In the genomic region with DNA sequence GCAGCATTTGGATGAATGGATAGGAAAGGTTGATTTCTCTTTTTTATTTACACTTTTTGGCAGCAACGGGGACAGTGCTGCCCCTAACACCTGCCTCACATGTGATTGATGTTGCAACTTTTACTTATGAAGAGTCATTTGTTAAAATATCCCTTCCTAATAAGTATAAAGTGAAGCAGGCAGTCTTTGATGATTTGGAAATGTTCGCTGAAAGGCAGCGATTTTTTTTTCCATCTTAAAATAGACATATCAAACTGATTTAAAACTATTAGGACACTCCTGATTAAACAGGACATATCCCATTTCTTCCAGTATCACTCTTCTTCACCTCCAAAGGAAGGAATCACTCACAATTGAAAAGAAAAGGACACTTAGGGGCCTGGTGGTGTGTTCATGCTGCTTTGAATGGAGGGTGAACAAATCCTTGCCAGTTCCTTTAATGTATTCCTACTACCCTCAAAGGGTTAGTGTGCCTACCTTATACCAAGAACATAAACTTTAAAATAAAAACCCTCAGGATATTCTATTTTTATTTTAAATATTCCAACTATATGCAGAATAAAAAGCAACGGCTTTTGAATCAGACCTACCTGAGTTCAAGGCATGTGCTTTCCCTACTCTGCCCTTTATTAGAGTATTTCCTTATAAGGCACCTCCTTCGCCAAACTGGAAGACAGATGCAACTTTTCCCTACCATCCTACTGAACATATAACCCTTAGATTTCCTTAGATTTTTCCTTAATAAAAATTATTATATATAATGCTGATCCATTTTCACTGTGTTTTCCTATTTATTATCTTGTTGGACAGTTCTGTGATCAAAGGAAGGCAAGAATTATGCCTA, we compare ENCODE assay signal across 8 cellular contexts. TPM values are rescaled to one million over a fixed set of nuclear protein-coding genes. Genes with fewer than 3 reads are reported as not detected.
DNase-seq lines count a peak whose midpoint lies in the region; ATAC-seq and TF ChIP-seq lines count a peak whose summit lies in the region.

No MANE protein-coding gene starts in this region.

- peak overlapping the region; percentile 77 for H3K4me2 ChIP-seq in OCI-LY3 (ENCODE audit: low read length)

- no peaks in the 10 kb centered on the region for H3K9me3 Mint-ChIP-seq in activated CD8-positive, alpha-beta memory T cell treated with anti-CD3 and anti-CD28 coated beads, Interleukin-2, amount 10 ng/mL, durations not matched to agents 7 days and 5 days (ENCODE audit: low read depth)

- intact Hi-C loops in sigmoid colon (cut with DNase I) = loop anchor here (5.0 kb wide), 1 partner anchor 675 kb away; a partner anchor contains a TSS

- TF ChIP-seq CTCF in OCI-LY3 (IDR thresholded peaks at IDR 0.05; ENCODE audit: low read depth, low read length) = no peak
- no peak for TF ChIP-seq CTCF in fibroblast of the aortic adventitia (IDR thresholded peaks at IDR 0.05; ENCODE audit: insufficient read depth, low read length)
- no peak for TF ChIP-seq CTCF in sigmoid colon (IDR thresholded peaks at IDR 0.05)

- H3K27ac ChIP-seq in OCI-LY3 (ENCODE audit: low read length) = no peak overlapping the region
- peak overlapping the region; percentile 85 to 92 (median 88) for H3K27ac ChIP-seq in sigmoid colon

- peaks cover 49% of the 10 kb centered on the region for H3K79me2 ChIP-seq in OCI-LY3 (ENCODE audit: low read length)

- no peaks in the 10 kb centered on the region for H4K20me1 ChIP-seq in OCI-LY3 (ENCODE audit: insufficient read depth, low read length)

- peak overlapping the region; percentile 77 for H2AFZ ChIP-seq in OCI-LY3 (ENCODE audit: low read depth, low read length)

- ATAC-seq in GM18517 (IDR thresholded peaks at IDR 0.05; ENCODE audit: unreplicated experiment) = peak; percentile 0
- ATAC-seq in GM18502 (IDR thresholded peaks at IDR 0.05; ENCODE audit: poor library complexity, unreplicated experiment) = no peak
- ATAC-seq in activated CD8-positive, alpha-beta memory T cell treated with anti-CD3 and anti-CD28 coated beads, Interleukin-2, amount 10 ng/mL, durations not matched to agents 7 days and 5 days = no peak

- no peak for TF ChIP-seq POLR2A in sigmoid colon (IDR thresholded peaks at IDR 0.05)

- no peaks in the 10 kb centered on the region for H3K27me3 Mint-ChIP-seq in activated CD8-positive, alpha-beta memory T cell treated with anti-CD3 and anti-CD28 coated beads, Interleukin-2, amount 10 ng/mL, durations not matched to agents 7 days and 5 days

- no peaks in the 10 kb centered on the region for H3K36me3 ChIP-seq in OCI-LY3 (replicated peaks; ENCODE audit: low read depth, low read length)
- peaks cover 0 to 6% (median 0%) of the 10 kb centered on the region in 4 donors for H3K36me3 ChIP-seq in sigmoid colon

- no peak overlapping the region for H3K4me3 Mint-ChIP-seq in activated CD8-positive, alpha-beta memory T cell treated with anti-CD3 and anti-CD28 coated beads, Interleukin-2, amount 10 ng/mL, durations not matched to agents 7 days and 5 days

- H3K9me3 ChIP-seq in OCI-LY3 (ENCODE audit: insufficient read depth, low read length) (no peaks in the 10 kb centered on the region), sigmoid colon (no peaks in the 10 kb centered on the region)

- H3K9ac ChIP-seq in OCI-LY3 (ENCODE audit: low read length) = peak overlapping the region; percentile 66

- no peak for TF ChIP-seq EP300 in sigmoid colon (IDR thresholded peaks at IDR 0.05)

- DNase-seq in fibroblast of the aortic adventitia (ENCODE audit: low read depth) (no peak), sigmoid colon (no peak), ureter (ENCODE audit: low spot score) (no peak)
- no peak for DNase-seq in activated CD4-positive, alpha-beta T cell treated with anti-CD3 and anti-CD28 coated beads, Interleukin-2, amount 50 U/mL, for 4 hours
- DNase-seq in activated CD8-positive, alpha-beta memory T cell treated with anti-CD3 and anti-CD28 coated beads, Interleukin-2, amount 10 ng/mL, durations not matched to agents 7 days and 5 days = no peak

- H3K4me3 ChIP-seq in OCI-LY3 (ENCODE audit: low read length) (peak overlapping the region; percentile 97), fibroblast of the aortic adventitia (ENCODE audit: low read depth, low read length) (peak overlapping the region; percentile 99), sigmoid colon (peak overlapping the region; percentile 74 to 85 (median 84))

- H3K27ac Mint-ChIP-seq in activated CD8-positive, alpha-beta memory T cell treated with anti-CD3 and anti-CD28 coated beads, Interleukin-2, amount 10 ng/mL, durations not matched to agents 7 days and 5 days = no peak overlapping the region

- CTCF ChIA-PET in activated CD8-positive, alpha-beta memory T cell treated with anti-CD3 and anti-CD28 coated beads, Interleukin-2, amount 10 ng/mL, durations not matched to agents 7 days and 5 days (lab: Charles Lee) = interaction anchor here (1.0 to 1.7 kb wide), 7 partner anchors 23 to 96 kb away, joined by 3 to 7 read pairs (median 3); no protein-coding TSS in a partner anchor

- H3K27me3 ChIP-seq in OCI-LY3 (ENCODE audit: low read depth, low read length) (no peaks in the 10 kb centered on the region), sigmoid colon (no peaks in the 10 kb centered on the region)

- H3K4me1 ChIP-seq in OCI-LY3 (ENCODE audit: low read length) (peaks cover 10% of the 10 kb centered on the region), sigmoid colon (peaks cover 0 to 66% (median 49%) of the 10 kb centered on the region in 4 donors)

- WGBS in sigmoid colon, 2 donors = 7 to 21% methylated on average over 5 of the region's 5 CpGs

- peaks cover 28% of the 10 kb centered on the region for H3K4me1 Mint-ChIP-seq in activated CD8-positive, alpha-beta memory T cell treated with anti-CD3 and anti-CD28 coated beads, Interleukin-2, amount 10 ng/mL, durations not matched to agents 7 days and 5 days

- H3K36me3 Mint-ChIP-seq in activated CD8-positive, alpha-beta memory T cell treated with anti-CD3 and anti-CD28 coated beads, Interleukin-2, amount 10 ng/mL, durations not matched to agents 7 days and 5 days = peaks cover 5% of the 10 kb centered on the region

RNA-seq across cellular contexts. Expression of a gene that starts 1.1 kb away (rescaled TPM):
- 26.7 and 96.8 TPM in 2 replicates for total RNA-seq in fibroblast of the aortic adventitia (ENCODE audit: low replicate concordance)
- 10 to 100 TPM; 15.2 to 31.3 (median 26.0) TPM for total RNA-seq in sigmoid colon
- 10 to 100 TPM; 19.0 to 28.2 (median 22.3) TPM for polyA plus RNA-seq in sigmoid colon
- total RNA-seq in ureter = 40.8 TPM
- total RNA-seq in activated CD8-positive, alpha-beta memory T cell treated with anti-CD3 and anti-CD28 coated beads, Interleukin-2, amount 10 ng/mL, durations not matched to agents 7 days and 5 days = 10 to 100 TPM; 38.3 to 46.2 TPM

RNA-seq across cellular contexts. Expression of a gene that starts 1.5 kb away (rescaled TPM):
- total RNA-seq in fibroblast of the aortic adventitia (ENCODE audit: low replicate concordance) (34.8 and 55.8 TPM in 2 replicates), sigmoid colon (10 to 100 TPM; 26.7 to 36.3 (median 30.3) TPM), ureter (48.5 TPM)
- polyA plus RNA-seq in sigmoid colon = 10 to 100 TPM; 13.8 to 19.2 (median 18.3) TPM
- total RNA-seq in activated CD8-positive, alpha-beta memory T cell treated with anti-CD3 and anti-CD28 coated beads, Interleukin-2, amount 10 ng/mL, durations not matched to agents 7 days and 5 days = 10 to 100 TPM; 46.6 to 50.6 TPM
